10 cellular contexts compared by ENCODE assay signal in genomic region chr11:34055218-34056000, GRCh38. TPM values are rescaled to one million over a fixed set of nuclear protein-coding genes. Genes with fewer than 3 reads are reported as not detected.
A peak's percentile ranks its signal among the peaks of the same experiment; 100 is the strongest.
DNase-seq lines count a peak whose midpoint lies in the region; ATAC-seq and TF ChIP-seq lines count a peak whose summit lies in the region.
"Had no signal": no experiment of that assay in that cellular context is flagged by ENCODE, and none has a peak within 500 bp of the region (broad histone marks: within the 10 kb centered on the region; RNA-seq: fewer than 3 reads in every experiment).

No MANE protein-coding gene starts in this region.

- TF ChIP-seq CTCF in Calu3 (IDR thresholded peaks at IDR 0.05; ENCODE audit: unreplicated experiment) = no peak
- no peak for TF ChIP-seq CTCF in chondrocyte (IDR thresholded peaks at IDR 0.05)
- TF ChIP-seq CTCF in neural crest cell (conservative IDR thresholded peaks at IDR 0.05) = no peak
- TF ChIP-seq CTCF in body of pancreas (IDR thresholded peaks at IDR 0.05) = no peak

- CTCF ChIA-PET in Calu3 (lab: Charles Lee) = no interaction called here

- H3K4me3 Mint-ChIP-seq in Calu3 (ENCODE audit: low read depth, unreplicated experiment) (peak overlapping the region; percentile 54), chondrocyte (ENCODE audit: unreplicated experiment) (peak overlapping the region; percentile 31), neural crest cell (peak overlapping the region; percentile 99)

- H3K27me3 Mint-ChIP-seq in Calu3 (ENCODE audit: unreplicated experiment) = no peaks in the 10 kb centered on the region
- H3K27me3 Mint-ChIP-seq in chondrocyte (ENCODE audit: low read depth) = no peaks in the 10 kb centered on the region
- H3K27me3 Mint-ChIP-seq in neural crest cell (ENCODE audit: low read depth) = no peaks in the 10 kb centered on the region

- BruUV-seq in Calu3 (replicated peaks; lab: Mats Ljungman, UMichigan) = no TSS peak

- H3K36me3 Mint-ChIP-seq in Calu3 (ENCODE audit: insufficient read depth, unreplicated experiment) (peaks cover 61% of the 10 kb centered on the region), chondrocyte (ENCODE audit: low read depth) (peaks cover 11% of the 10 kb centered on the region), neural crest cell (ENCODE audit: low read depth) (peaks cover 23% of the 10 kb centered on the region)

- DNase-seq in Calu3 (no peak), Karpas-422 (no peak), chondrocyte (ENCODE audit: low spot score) (no peak), neural crest cell (ENCODE audit: low read depth, low spot score) (no peak), hepatic stellate cell (ENCODE audit: low spot score) (no peak), body of pancreas (no peak), caudate nucleus (lab: John Stamatoyannopoulos, UW) (no peak)
- DNase-seq: GDM1, midbrain, NCI-H2081 had no signal

- H3K4me3 ChIP-seq in Karpas-422 (ENCODE audit: low read length) = no peak overlapping the region
- H3K4me3 ChIP-seq in body of pancreas = no peak overlapping the region

- H4K20me1 ChIP-seq in Karpas-422 (ENCODE audit: insufficient read depth, low read depth, low read length) = peaks cover 50% of the 10 kb centered on the region

- H3K27me3 ChIP-seq in Karpas-422 (ENCODE audit: low read length) (no peaks in the 10 kb centered on the region), body of pancreas (no peaks in the 10 kb centered on the region)

- H3K9me2 ChIP-seq in Karpas-422 (replicated peaks; ENCODE audit: insufficient read depth, low read length) = no peaks in the 10 kb centered on the region

- no peak overlapping the region for H3K27ac ChIP-seq in Karpas-422 (ENCODE audit: low read length)
- H3K27ac ChIP-seq in body of pancreas = peak overlapping the region in 1 of 4 donors; percentile 13
- no peak overlapping the region for H3K27ac ChIP-seq in caudate nucleus (ENCODE audit: low read depth, low read length)

- H3K9me3 ChIP-seq in Karpas-422 (ENCODE audit: low read length) (no peaks in the 10 kb centered on the region), body of pancreas (no peaks in the 10 kb centered on the region)

- no peak for TF ChIP-seq POLR2A in body of pancreas (IDR thresholded peaks at IDR 0.05)

- peaks cover 40% of the 10 kb centered on the region for H3K4me1 ChIP-seq in Karpas-422 (ENCODE audit: low read length)
- peaks cover 64% of the 10 kb centered on the region for H3K4me1 ChIP-seq in body of pancreas

- peaks cover 15% of the 10 kb centered on the region for H3K4me1 Mint-ChIP-seq in Calu3 (ENCODE audit: low read depth, unreplicated experiment)
- peaks cover 61% of the 10 kb centered on the region for H3K4me1 Mint-ChIP-seq in chondrocyte (ENCODE audit: low read depth)
- peaks cover 48% of the 10 kb centered on the region for H3K4me1 Mint-ChIP-seq in neural crest cell

- H3K27ac Mint-ChIP-seq in Calu3 (ENCODE audit: unreplicated experiment) = peak overlapping the region; percentile 54
- H3K27ac Mint-ChIP-seq in chondrocyte (ENCODE audit: unreplicated experiment) = peak overlapping the region; percentile 69
- H3K27ac Mint-ChIP-seq in neural crest cell (ENCODE audit: unreplicated experiment) = no peak overlapping the region

- WGBS in body of pancreas, 2 donors = 90% methylated on average over 18 of the region's 18 CpGs

- H3K9ac ChIP-seq in Karpas-422 (ENCODE audit: low read length) = no peak overlapping the region

- no peak for ATAC-seq in body of pancreas

- peak overlapping the region; percentile 96 for H3K4me2 ChIP-seq in Karpas-422 (ENCODE audit: low read depth, low read length, poor library complexity, severe bottlenecking)

- H3K9me3 Mint-ChIP-seq in Calu3 (ENCODE audit: low read depth, unreplicated experiment) (no peaks in the 10 kb centered on the region), chondrocyte (ENCODE audit: low read depth) (no peaks in the 10 kb centered on the region), neural crest cell (no peaks in the 10 kb centered on the region)

- H3K79me2 ChIP-seq in Karpas-422 (ENCODE audit: low read length) = peaks cover 83% of the 10 kb centered on the region

- peaks cover 56% of the 10 kb centered on the region for H3K36me3 ChIP-seq in Karpas-422 (ENCODE audit: insufficient read depth, low read length)
- no peaks in the 10 kb centered on the region for H3K36me3 ChIP-seq in body of pancreas (replicated peaks in 1 of 2; ENCODE audit: insufficient read depth in 1 of 2, low read depth in 2 of 2)

- H2AFZ ChIP-seq in Karpas-422 (ENCODE audit: low read length) = no peak overlapping the region

- intact Hi-C loops in Calu3 (cut with micrococcal nuclease; ENCODE audit: unreplicated experiment) = no loop called here
- intact Hi-C loops in body of pancreas (cut with DNase I) = loop anchor here (5.0 kb wide), 1 partner anchor 58 kb away; no protein-coding TSS in a partner anchor

RNA-seq across cellular contexts. Expression of gene CAPRIN1, which starts 3.9 kb away (rescaled TPM):
- total RNA-seq in Calu3 (2022) = 268 and 273 TPM in 2 replicates
- total RNA-seq in Karpas-422 (2014; rRNA removed; shearing (Covaris generic); ENCODE audit: low replicate concordance) = 195 and 234 TPM in 2 replicates
- 197 to 270 TPM (median 205 TPM) in 3 replicates for total RNA-seq in chondrocyte
- 383 and 396 TPM in 2 replicates for total RNA-seq in neural crest cell
- 100 to 1,000 TPM in 1 of 2 donors, 10 to 100 TPM in 1; 90.0 to 165 TPM for total RNA-seq in body of pancreas

RNA-seq across cellular contexts. Expression of gene NAT10, which starts 50.0 kb away (rescaled TPM):
- total RNA-seq in Calu3 (2022) = 74.7 and 80.1 TPM in 2 replicates
- 45.0 and 61.0 TPM in 2 replicates for total RNA-seq in Karpas-422 (2014; rRNA removed; shearing (Covaris generic); ENCODE audit: low replicate concordance)
- 24.6 to 37.7 TPM (median 25.8 TPM) in 3 replicates for total RNA-seq in chondrocyte
- total RNA-seq in neural crest cell = 70.8 and 73.2 TPM in 2 replicates
- 10 to 100 TPM; 22.6 to 38.2 TPM for total RNA-seq in body of pancreas

Comparison
In these comparisons a context has a peak if more than half of its experiments do, and no peak if none do; other contexts are left out.
1. H3K4me3 Mint-ChIP-seq: peak in every context shown above with its lines; median percentile 99 in neural crest cell; 54 in Calu3; 31 in chondrocyte.